ENCODE assay signal across 1 cellular context in the genomic region with DNA sequence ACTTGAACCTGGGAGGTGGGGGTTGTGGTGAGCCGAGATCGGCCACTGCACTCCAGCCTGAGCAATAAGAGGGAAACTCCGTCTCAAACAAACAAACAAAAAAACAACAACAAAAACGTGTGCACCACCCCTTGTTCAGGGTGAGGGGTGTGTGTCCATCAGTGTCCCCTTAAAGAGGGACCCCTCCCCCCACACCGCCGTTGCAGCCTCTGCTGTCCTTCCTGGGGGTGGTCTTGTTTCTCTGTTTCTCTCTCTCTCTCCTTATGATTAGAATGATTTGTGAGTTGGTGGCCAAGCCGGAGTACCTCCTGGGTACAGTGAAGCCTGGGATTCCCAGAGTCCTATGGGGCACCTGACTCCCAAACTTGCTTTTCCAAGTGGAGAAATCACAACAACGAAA.
TF ChIP-seq lines count a peak whose summit lies in the region.

No MANE protein-coding gene starts in this region.

TF ChIP-seq in GM23338, 12 proteins besides CTCF, POLR2A, EP300 and RAD21:
- TF ChIP-seq NANOG (IDR thresholded peaks at IDR 0.05; ENCODE audit: borderline replicate concordance) (no peak), EZH2 (IDR thresholded peaks at IDR 0.05; ENCODE audit: low read depth, unreplicated experiment) (no peak), ZNF331 (CRISPR knock-in tag; IDR thresholded peaks at IDR 0.05; ENCODE audit: low read depth) (no peak), ZNF114 (CRISPR knock-in tag; IDR thresholded peaks at IDR 0.05) (no peak), EZH2phosphoT487 (IDR thresholded peaks at IDR 0.05; ENCODE audit: unreplicated experiment) (no peak), CREB1 (CRISPR knock-in tag; IDR thresholded peaks at IDR 0.05; ENCODE audit: low read depth) (no peak), JUNB (IDR thresholded peaks at IDR 0.05; ENCODE audit: unreplicated experiment) (no peak), POLR2AphosphoS5 (IDR thresholded peaks at IDR 0.05; ENCODE audit: low read depth) (no peak), STAT1 (IDR thresholded peaks at IDR 0.05; ENCODE audit: unreplicated experiment) (no peak)
- TF ChIP-seq, protein P1, sequence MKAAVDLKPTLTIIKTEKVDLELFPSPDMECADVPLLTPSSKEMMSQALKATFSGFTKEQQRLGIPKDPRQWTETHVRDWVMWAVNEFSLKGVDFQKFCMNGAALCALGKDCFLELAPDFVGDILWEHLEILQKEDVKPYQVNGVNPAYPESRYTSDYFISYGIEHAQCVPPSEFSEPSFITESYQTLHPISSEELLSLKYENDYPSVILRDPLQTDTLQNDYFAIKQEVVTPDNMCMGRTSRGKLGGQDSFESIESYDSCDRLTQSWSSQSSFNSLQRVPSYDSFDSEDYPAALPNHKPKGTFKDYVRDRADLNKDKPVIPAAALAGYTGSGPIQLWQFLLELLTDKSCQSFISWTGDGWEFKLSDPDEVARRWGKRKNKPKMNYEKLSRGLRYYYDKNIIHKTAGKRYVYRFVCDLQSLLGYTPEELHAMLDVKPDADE (IDR thresholded peaks at IDR 0.05), result no peak
- TF ChIP-seq, protein P2, sequence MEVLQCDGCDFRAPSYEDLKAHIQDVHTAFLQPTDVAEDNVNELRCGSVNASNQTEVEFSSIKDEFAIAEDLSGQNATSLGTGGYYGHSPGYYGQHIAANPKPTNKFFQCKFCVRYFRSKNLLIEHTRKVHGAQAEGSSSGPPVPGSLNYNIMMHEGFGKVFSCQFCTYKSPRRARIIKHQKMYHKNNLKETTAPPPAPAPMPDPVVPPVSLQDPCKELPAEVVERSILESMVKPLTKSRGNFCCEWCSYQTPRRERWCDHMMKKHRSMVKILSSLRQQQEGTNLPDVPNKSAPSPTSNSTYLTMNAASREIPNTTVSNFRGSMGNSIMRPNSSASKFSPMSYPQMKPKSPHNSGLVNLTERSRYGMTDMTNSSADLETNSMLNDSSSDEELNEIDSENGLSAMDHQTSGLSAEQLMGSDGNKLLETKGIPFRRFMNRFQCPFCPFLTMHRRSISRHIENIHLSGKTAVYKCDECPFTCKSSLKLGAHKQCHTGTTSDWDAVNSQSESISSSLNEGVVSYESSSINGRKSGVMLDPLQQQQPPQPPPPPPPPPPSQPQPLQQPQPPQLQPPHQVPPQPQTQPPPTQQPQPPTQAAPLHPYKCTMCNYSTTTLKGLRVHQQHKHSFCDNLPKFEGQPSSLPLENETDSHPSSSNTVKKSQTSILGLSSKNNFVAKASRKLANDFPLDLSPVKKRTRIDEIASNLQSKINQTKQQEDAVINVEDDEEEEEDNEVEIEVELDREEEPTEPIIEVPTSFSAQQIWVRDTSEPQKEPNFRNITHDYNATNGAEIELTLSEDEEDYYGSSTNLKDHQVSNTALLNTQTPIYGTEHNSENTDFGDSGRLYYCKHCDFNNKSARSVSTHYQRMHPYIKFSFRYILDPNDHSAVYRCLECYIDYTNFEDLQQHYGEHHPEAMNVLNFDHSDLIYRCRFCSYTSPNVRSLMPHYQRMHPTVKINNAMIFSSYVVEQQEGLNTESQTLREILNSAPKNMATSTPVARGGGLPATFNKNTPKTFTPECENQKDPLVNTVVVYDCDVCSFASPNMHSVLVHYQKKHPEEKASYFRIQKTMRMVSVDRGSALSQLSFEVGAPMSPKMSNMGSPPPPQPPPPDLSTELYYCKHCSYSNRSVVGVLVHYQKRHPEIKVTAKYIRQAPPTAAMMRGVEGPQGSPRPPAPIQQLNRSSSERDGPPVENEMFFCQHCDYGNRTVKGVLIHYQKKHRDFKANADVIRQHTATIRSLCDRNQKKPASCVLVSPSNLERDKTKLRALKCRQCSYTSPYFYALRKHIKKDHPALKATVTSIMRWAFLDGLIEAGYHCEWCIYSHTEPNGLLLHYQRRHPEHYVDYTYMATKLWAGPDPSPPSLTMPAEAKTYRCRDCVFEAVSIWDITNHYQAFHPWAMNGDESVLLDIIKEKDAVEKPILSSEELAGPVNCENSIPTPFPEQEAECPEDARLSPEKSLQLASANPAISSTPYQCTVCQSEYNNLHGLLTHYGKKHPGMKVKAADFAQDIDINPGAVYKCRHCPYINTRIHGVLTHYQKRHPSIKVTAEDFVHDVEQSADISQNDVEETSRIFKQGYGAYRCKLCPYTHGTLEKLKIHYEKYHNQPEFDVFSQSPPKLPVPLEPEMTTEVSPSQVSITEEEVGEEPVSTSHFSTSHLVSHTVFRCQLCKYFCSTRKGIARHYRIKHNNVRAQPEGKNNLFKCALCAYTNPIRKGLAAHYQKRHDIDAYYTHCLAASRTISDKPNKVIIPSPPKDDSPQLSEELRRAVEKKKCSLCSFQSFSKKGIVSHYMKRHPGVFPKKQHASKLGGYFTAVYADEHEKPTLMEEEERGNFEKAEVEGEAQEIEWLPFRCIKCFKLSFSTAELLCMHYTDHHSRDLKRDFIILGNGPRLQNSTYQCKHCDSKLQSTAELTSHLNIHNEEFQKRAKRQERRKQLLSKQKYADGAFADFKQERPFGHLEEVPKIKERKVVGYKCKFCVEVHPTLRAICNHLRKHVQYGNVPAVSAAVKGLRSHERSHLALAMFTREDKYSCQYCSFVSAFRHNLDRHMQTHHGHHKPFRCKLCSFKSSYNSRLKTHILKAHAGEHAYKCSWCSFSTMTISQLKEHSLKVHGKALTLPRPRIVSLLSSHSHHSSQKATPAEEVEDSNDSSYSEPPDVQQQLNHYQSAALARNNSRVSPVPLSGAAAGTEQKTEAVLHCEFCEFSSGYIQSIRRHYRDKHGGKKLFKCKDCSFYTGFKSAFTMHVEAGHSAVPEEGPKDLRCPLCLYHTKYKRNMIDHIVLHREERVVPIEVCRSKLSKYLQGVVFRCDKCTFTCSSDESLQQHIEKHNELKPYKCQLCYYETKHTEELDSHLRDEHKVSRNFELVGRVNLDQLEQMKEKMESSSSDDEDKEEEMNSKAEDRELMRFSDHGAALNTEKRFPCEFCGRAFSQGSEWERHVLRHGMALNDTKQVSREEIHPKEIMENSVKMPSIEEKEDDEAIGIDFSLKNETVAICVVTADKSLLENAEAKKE (CRISPR knock-in tag; IDR thresholded peaks at IDR 0.05), result no peak
- TF ChIP-seq, protein P3, sequence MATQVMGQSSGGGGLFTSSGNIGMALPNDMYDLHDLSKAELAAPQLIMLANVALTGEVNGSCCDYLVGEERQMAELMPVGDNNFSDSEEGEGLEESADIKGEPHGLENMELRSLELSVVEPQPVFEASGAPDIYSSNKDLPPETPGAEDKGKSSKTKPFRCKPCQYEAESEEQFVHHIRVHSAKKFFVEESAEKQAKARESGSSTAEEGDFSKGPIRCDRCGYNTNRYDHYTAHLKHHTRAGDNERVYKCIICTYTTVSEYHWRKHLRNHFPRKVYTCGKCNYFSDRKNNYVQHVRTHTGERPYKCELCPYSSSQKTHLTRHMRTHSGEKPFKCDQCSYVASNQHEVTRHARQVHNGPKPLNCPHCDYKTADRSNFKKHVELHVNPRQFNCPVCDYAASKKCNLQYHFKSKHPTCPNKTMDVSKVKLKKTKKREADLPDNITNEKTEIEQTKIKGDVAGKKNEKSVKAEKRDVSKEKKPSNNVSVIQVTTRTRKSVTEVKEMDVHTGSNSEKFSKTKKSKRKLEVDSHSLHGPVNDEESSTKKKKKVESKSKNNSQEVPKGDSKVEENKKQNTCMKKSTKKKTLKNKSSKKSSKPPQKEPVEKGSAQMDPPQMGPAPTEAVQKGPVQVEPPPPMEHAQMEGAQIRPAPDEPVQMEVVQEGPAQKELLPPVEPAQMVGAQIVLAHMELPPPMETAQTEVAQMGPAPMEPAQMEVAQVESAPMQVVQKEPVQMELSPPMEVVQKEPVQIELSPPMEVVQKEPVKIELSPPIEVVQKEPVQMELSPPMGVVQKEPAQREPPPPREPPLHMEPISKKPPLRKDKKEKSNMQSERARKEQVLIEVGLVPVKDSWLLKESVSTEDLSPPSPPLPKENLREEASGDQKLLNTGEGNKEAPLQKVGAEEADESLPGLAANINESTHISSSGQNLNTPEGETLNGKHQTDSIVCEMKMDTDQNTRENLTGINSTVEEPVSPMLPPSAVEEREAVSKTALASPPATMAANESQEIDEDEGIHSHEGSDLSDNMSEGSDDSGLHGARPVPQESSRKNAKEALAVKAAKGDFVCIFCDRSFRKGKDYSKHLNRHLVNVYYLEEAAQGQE (IDR thresholded peaks at IDR 0.05; ENCODE audit: unreplicated experiment), result no peak
TF ChIP-seq in GM23338: peak in this region for 0.
